Comparison of ENCODE assay signal across 13 cellular contexts in the genomic region with DNA sequence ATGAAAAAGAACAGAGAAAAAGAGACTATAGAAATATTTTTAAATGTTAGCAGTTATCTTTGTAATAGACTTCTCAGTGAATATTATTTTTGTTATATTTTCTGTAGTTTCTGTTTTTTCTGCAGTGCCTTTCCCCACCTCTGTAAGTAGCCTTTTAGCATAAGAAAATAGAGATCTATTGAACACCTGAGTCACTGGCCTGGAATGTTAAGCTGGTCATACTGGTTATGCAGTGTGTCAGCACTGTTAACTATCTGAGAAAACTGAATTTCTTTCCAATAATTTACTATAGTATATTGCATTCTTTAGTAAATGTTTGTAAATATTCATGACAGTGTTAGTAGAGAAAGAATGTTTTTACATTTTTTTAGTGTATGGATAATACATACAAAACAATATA.
DNase-seq lines count a peak whose midpoint lies in the region; ATAC-seq, FAIRE-seq and TF ChIP-seq lines count a peak whose summit lies in the region.
"Had no signal": no experiment of that assay in that cellular context is flagged by ENCODE, and none has a peak within 500 bp of the region (broad histone marks: within the 10 kb centered on the region; RNA-seq: fewer than 3 reads in every experiment).

No MANE protein-coding gene starts in this region.

- H3K27ac Mint-ChIP-seq in HFFc6: peak overlapping the region; percentile 31
- peak overlapping the region; percentile 58 for H3K27ac Mint-ChIP-seq in astrocyte (ENCODE audit: unreplicated experiment)

- H3K27me3 ChIP-seq in astrocyte (ENCODE audit: insufficient read depth, low read length) (no peaks in the 10 kb centered on the region), iPS-18a (ENCODE audit: control insufficient read depth, insufficient read depth, low read length) (no peaks in the 10 kb centered on the region), esophagus muscularis mucosa (no peaks in the 10 kb centered on the region)
- H3K27me3 ChIP-seq: BLaER1, tibial artery had no signal

- no peak overlapping the region for H3K4me3 ChIP-seq in astrocyte (ENCODE audit: insufficient read depth, low read depth, low read length)
- no peak overlapping the region for H3K4me3 ChIP-seq in iPS-18a (ENCODE audit: low read length)
- H3K4me3 ChIP-seq in esophagus muscularis mucosa: no peak overlapping the region
- H3K4me3 ChIP-seq: BLaER1, K562, tibial artery had no signal

- H3K27me3 Mint-ChIP-seq in HFFc6 (ENCODE audit: insufficient read depth) (no peaks in the 10 kb centered on the region), astrocyte (ENCODE audit: low read depth, unreplicated experiment) (no peaks in the 10 kb centered on the region)

- H3K36me3 ChIP-seq in astrocyte (ENCODE audit: insufficient read depth, low read length): no peaks in the 10 kb centered on the region
- peaks cover 13% of the 10 kb centered on the region for H3K36me3 ChIP-seq in iPS-18a (ENCODE audit: control insufficient read depth, low read depth, low read length)
- H3K36me3 ChIP-seq in esophagus muscularis mucosa: peaks cover 0 to 10% (median 2%) of the 10 kb centered on the region in 4 donors
- H3K36me3 ChIP-seq: BLaER1 had no signal

- intact Hi-C loops in esophagus muscularis mucosa (cut with DNase I): no loop called here

- no peaks in the 10 kb centered on the region for H3K79me2 ChIP-seq in astrocyte (ENCODE audit: insufficient read depth, low read length)

- H3K9ac ChIP-seq in astrocyte (ENCODE audit: low read length) (no peak overlapping the region), iPS-18a (ENCODE audit: low read length) (peak overlapping the region; percentile 15)
- H3K9ac ChIP-seq: BLaER1 had no signal

- H3K36me3 Mint-ChIP-seq in HFFc6 (ENCODE audit: low read depth) (peaks cover 27% of the 10 kb centered on the region), astrocyte (ENCODE audit: low read depth, unreplicated experiment) (peaks cover 7% of the 10 kb centered on the region)

- no peak overlapping the region for H3K27ac ChIP-seq in astrocyte (ENCODE audit: low read depth, low read length)
- H3K27ac ChIP-seq in iPS-18a (ENCODE audit: low read length): peak overlapping the region; percentile 56
- no peak overlapping the region for H3K27ac ChIP-seq in esophagus muscularis mucosa (replicated peaks in 1 of 4)
- H3K27ac ChIP-seq: BLaER1, tibial artery had no signal

- ATAC-seq in GM19397 (IDR thresholded peaks at IDR 0.05; ENCODE audit: unreplicated experiment): no peak
- ATAC-seq: K562 had no signal

- H3K4me1 Mint-ChIP-seq in HFFc6 (ENCODE audit: low read depth): peaks cover 33% of the 10 kb centered on the region
- H3K4me1 Mint-ChIP-seq in astrocyte (ENCODE audit: low read depth, unreplicated experiment): peaks cover 20% of the 10 kb centered on the region

- no peak for TF ChIP-seq EP300 in esophagus muscularis mucosa (IDR thresholded peaks at IDR 0.05)

- H3K4me3 Mint-ChIP-seq in HFFc6 (no peak overlapping the region), astrocyte (ENCODE audit: unreplicated experiment) (no peak overlapping the region)

- H3K9me3 ChIP-seq in astrocyte (ENCODE audit: insufficient read depth, low read depth, low read length): no peaks in the 10 kb centered on the region
- no peaks in the 10 kb centered on the region for H3K9me3 ChIP-seq in iPS-18a (ENCODE audit: control insufficient read depth, low read depth, low read length)
- no peaks in the 10 kb centered on the region for H3K9me3 ChIP-seq in esophagus muscularis mucosa
- H3K9me3 ChIP-seq: BLaER1, tibial artery had no signal

- DNase-seq in ACHN: peak; percentile 68
- DNase-seq in HFFc6: peak; percentile 72
- peak; percentile 76 for DNase-seq in astrocyte (ENCODE audit: low read depth)
- no peak for DNase-seq in ureter (ENCODE audit: low spot score)
- no peak for DNase-seq in esophagus muscularis mucosa (ENCODE audit: extremely low spot score)
- DNase-seq in NCI-H1092 (lab: John Stamatoyannopoulos, UW): no peak
- DNase-seq: nucleus accumbens, RPMI8226, tibial artery had no signal

- H3K4me2 ChIP-seq in astrocyte (ENCODE audit: low read length): no peak overlapping the region
- H3K4me2 ChIP-seq: BLaER1 had no signal

- H3K4me1 ChIP-seq in astrocyte (ENCODE audit: insufficient read depth, low read length) (no peaks in the 10 kb centered on the region), iPS-18a (ENCODE audit: control insufficient read depth, low read depth, low read length) (peaks cover 13% of the 10 kb centered on the region), esophagus muscularis mucosa (no peaks in the 10 kb centered on the region)
- H3K4me1 ChIP-seq: BLaER1, tibial artery had no signal

- in situ Hi-C loops in ACHN (cut with HindIII; ENCODE audit: low pct_ligation_motif_present, low pct_unique_long_range_greater_than_20kb, low sequenced_read_pairs): no loop called here

- FAIRE-seq in astrocyte (lab: Jason Lieb, UNC): peak; percentile 17
- FAIRE-seq: K562 had no signal

- no peaks in the 10 kb centered on the region for H4K20me1 ChIP-seq in astrocyte (ENCODE audit: insufficient read depth, low read length)
- H4K20me1 ChIP-seq: BLaER1 had no signal

- no peaks in the 10 kb centered on the region for H3K9me3 Mint-ChIP-seq in HFFc6
- no peaks in the 10 kb centered on the region for H3K9me3 Mint-ChIP-seq in astrocyte (ENCODE audit: unreplicated experiment)

- TF ChIP-seq CTCF in HFFc6 (IDR thresholded peaks at IDR 0.05) (no peak), astrocyte (IDR thresholded peaks at IDR 0.05; ENCODE audit: insufficient read depth, low read depth, low read length) (no peak), esophagus muscularis mucosa (IDR thresholded peaks at IDR 0.05) (no peak)

- H2AFZ ChIP-seq in astrocyte (ENCODE audit: low read depth, low read length): no peak overlapping the region

- no peak for TF ChIP-seq POLR2A in esophagus muscularis mucosa (IDR thresholded peaks at IDR 0.05; ENCODE audit: low read depth)

Comparison
In these comparisons a context has a peak if more than half of its experiments do, and no peak if none do; other contexts are left out.
1. DNase-seq: peak in ACHN (single experiment), HFFc6 (single experiment) and astrocyte (single experiment); none in ureter (single experiment), esophagus muscularis mucosa (single experiment) and NCI-H1092 (single experiment).